ENCODE assay signal across 23 cellular contexts in genomic region chr6:107305391-107305790, GRCh38.
"Had no signal": no experiment of that assay in that cellular context is flagged by ENCODE, and none has a peak within 500 bp of the region (broad histone marks: within the 10 kb centered on the region; RNA-seq: fewer than 3 reads in every experiment).

No MANE protein-coding gene starts in this region.

- H3K27me3 ChIP-seq: cardiac muscle cell, dorsolateral prefrontal cortex, neutrophil, sigmoid colon, transverse colon, uterus had no signal

- FAIRE-seq: frontal cortex had no signal

- H3K36me3 Mint-ChIP-seq: activated CD8-positive, alpha-beta memory T cell treated with anti-CD3 and anti-CD28 coated beads, Interleukin-2, amount 10 ng/mL, durations not matched to agents 7 days and 5 days had no signal

- H3K9me3 ChIP-seq: left ventricle myocardium inferior, neutrophil, prostate gland, sigmoid colon, transverse colon, uterus had no signal

- H3K27ac Mint-ChIP-seq: activated CD4-positive, alpha-beta T cell treated with anti-CD3 and anti-CD28 coated beads for 36 hours; activated CD8-positive, alpha-beta memory T cell treated with anti-CD3 and anti-CD28 coated beads, Interleukin-2, amount 10 ng/mL, durations not matched to agents 7 days and 5 days; activated CD8-positive, alpha-beta T cell treated with anti-CD3 and anti-CD28 coated beads, Interleukin-2, amount 10 ng/mL, durations not matched to agents 7 days and 5 days; activated naive CD4-positive, alpha-beta T cell treated with anti-CD3 and anti-CD28 coated beads, Interleukin-2, amount 50 U/mL, for 24 hours; activated T-helper 2 cell treated with anti-CD3 and anti-CD28 coated beads, Interferon-gamma antibody, Interleukin-2, Interleukin-4, amounts not matched to agents 10 μg/mL and 5 μg/mL and 100 μg/mL, durations not matched to agents 14 hours and 24 hours and 36 hours; nephron progenitor cell; T-helper 2 cell treated with Interferon-gamma antibody and Interleukin-4, amounts not matched to agents 5 μg/mL and 100 μg/mL, for 36 hours had no signal

- H3K4me2 ChIP-seq: smooth muscle cell had no signal

- ATAC-seq: activated CD8-positive, alpha-beta memory T cell treated with anti-CD3 and anti-CD28 coated beads, Interleukin-2, amount 10 ng/mL, durations not matched to agents 7 days and 5 days; activated CD8-positive, alpha-beta T cell treated with anti-CD3 and anti-CD28 coated beads, Interleukin-2, amount 10 ng/mL, durations not matched to agents 7 days and 5 days had no signal

- H3K4me1 ChIP-seq: left ventricle myocardium inferior, prostate gland, sigmoid colon, transverse colon, uterus had no signal

- H3K36me3 ChIP-seq: cardiac muscle cell, left ventricle myocardium inferior, neutrophil, prostate gland, sigmoid colon, transverse colon, uterus had no signal

- H3K27ac ChIP-seq: cardiac muscle cell, coronary artery, dorsolateral prefrontal cortex, left ventricle myocardium inferior, neutrophil, prostate gland, sigmoid colon, transverse colon, uterus had no signal

- H3K9me3 Mint-ChIP-seq: activated naive CD4-positive, alpha-beta T cell treated with anti-CD3 and anti-CD28 coated beads, Interleukin-2, amount 50 U/mL, for 24 hours; activated naive CD8-positive, alpha-beta T cell treated with anti-CD3 and anti-CD28 coated beads, Interleukin-2, amount 50 U/mL, for 24 hours; activated T-helper 2 cell treated with anti-CD3 and anti-CD28 coated beads, Interferon-gamma antibody, Interleukin-2, Interleukin-4, amounts not matched to agents 10 μg/mL and 5 μg/mL and 100 μg/mL, durations not matched to agents 14 hours and 24 hours and 36 hours; T-helper 2 cell treated with Interferon-gamma antibody and Interleukin-4, amounts not matched to agents 5 μg/mL and 100 μg/mL, for 36 hours had no signal

- H3K4me3 Mint-ChIP-seq: activated CD4-positive, alpha-beta T cell treated with anti-CD3 and anti-CD28 coated beads for 36 hours; activated CD8-positive, alpha-beta memory T cell treated with anti-CD3 and anti-CD28 coated beads, Interleukin-2, amount 10 ng/mL, durations not matched to agents 7 days and 5 days; activated CD8-positive, alpha-beta T cell treated with anti-CD3 and anti-CD28 coated beads, Interleukin-2, amount 10 ng/mL, durations not matched to agents 7 days and 5 days; activated naive CD4-positive, alpha-beta T cell treated with anti-CD3 and anti-CD28 coated beads, Interleukin-2, amount 50 U/mL, for 24 hours; activated naive CD8-positive, alpha-beta T cell treated with anti-CD3 and anti-CD28 coated beads, Interleukin-2, amount 50 U/mL, for 24 hours; nephron progenitor cell; T-helper 2 cell treated with Interferon-gamma antibody and Interleukin-4, amounts not matched to agents 5 μg/mL and 100 μg/mL, for 36 hours had no signal

- H3K27me3 Mint-ChIP-seq: activated CD4-positive, alpha-beta T cell treated with anti-CD3 and anti-CD28 coated beads for 36 hours; activated CD8-positive, alpha-beta memory T cell treated with anti-CD3 and anti-CD28 coated beads, Interleukin-2, amount 10 ng/mL, durations not matched to agents 7 days and 5 days; activated naive CD4-positive, alpha-beta T cell treated with anti-CD3 and anti-CD28 coated beads, Interleukin-2, amount 50 U/mL, for 24 hours; activated naive CD8-positive, alpha-beta T cell treated with anti-CD3 and anti-CD28 coated beads, Interleukin-2, amount 50 U/mL, for 24 hours had no signal

- H3K4me3 ChIP-seq: cardiac muscle cell, coronary artery, dorsolateral prefrontal cortex, left ventricle myocardium inferior, prostate gland, sigmoid colon, smooth muscle cell, transverse colon, uterus had no signal

- DNase-seq: activated CD4-positive, CD25-positive, alpha-beta regulatory T cell; activated CD8-positive, alpha-beta memory T cell treated with anti-CD3 and anti-CD28 coated beads, Interleukin-2, amount 10 ng/mL, durations not matched to agents 7 days and 5 days; activated CD8-positive, alpha-beta T cell treated with anti-CD3 and anti-CD28 coated beads, Interleukin-2, amount 10 ng/mL, durations not matched to agents 7 days and 5 days; dorsolateral prefrontal cortex; effector memory CD4-positive, alpha-beta T cell; left ventricle myocardium inferior; nephron progenitor cell; sigmoid colon; stimulated activated naive CD4-positive, alpha-beta T cell treated with Interleukin-2 at 50 U/mL for 16 hours; T-helper 1 cell; transverse colon; uterus had no signal

- H3K4me1 Mint-ChIP-seq: activated naive CD4-positive, alpha-beta T cell treated with anti-CD3 and anti-CD28 coated beads, Interleukin-2, amount 50 U/mL, for 24 hours had no signal
